Comparison of ENCODE assay signal across 8 cellular contexts in genomic region chr1:181089017-181089776, GRCh38. TPM values are rescaled to one million over a fixed set of nuclear protein-coding genes. Genes with fewer than 3 reads are reported as not detected.
A peak's percentile ranks its signal among the peaks of the same experiment; 100 is the strongest.
DNase-seq lines count a peak whose midpoint lies in the region; TF ChIP-seq lines count a peak whose summit lies in the region.

No MANE protein-coding gene starts in this region.

- no peaks in the 10 kb centered on the region for H3K36me3 ChIP-seq in adipocyte (ENCODE audit: control insufficient read depth, insufficient read depth, low read length, severe bottlenecking)

- peaks cover 35% of the 10 kb centered on the region for H3K4me1 ChIP-seq in adipocyte (ENCODE audit: control insufficient read depth, insufficient read depth, low read length)

- peak overlapping the region; percentile 97 for H3K4me3 ChIP-seq in adipocyte (ENCODE audit: low read length)

- H3K4me1 Mint-ChIP-seq in HFFc6 (ENCODE audit: low read depth), result peaks cover 73% of the 10 kb centered on the region

- H3K27ac Mint-ChIP-seq in HFFc6, result peak overlapping the region; percentile 99

- peak overlapping the region; percentile 94 for H3K9ac ChIP-seq in adipocyte (ENCODE audit: low read length)

- peaks cover 13% of the 10 kb centered on the region for H3K27me3 Mint-ChIP-seq in HFFc6 (ENCODE audit: insufficient read depth)

- no peaks in the 10 kb centered on the region for H3K9me3 ChIP-seq in adipocyte (ENCODE audit: control insufficient read depth, low read length)

- TF ChIP-seq CTCF in HFFc6 (IDR thresholded peaks at IDR 0.05), result no peak

- peaks cover 18% of the 10 kb centered on the region for H3K9me3 Mint-ChIP-seq in HFFc6

- H3K4me3 Mint-ChIP-seq in HFFc6, result peak overlapping the region; percentile 99

- DNase-seq in GM03348 (ENCODE audit: low spot score), result peak; percentile 31
- DNase-seq in HFFc6, result no peak
- peak; percentile 57 for DNase-seq in OCI-M1 (lab: John Stamatoyannopoulos, UW)
- peak; percentile 61 for DNase-seq in adipocyte (ENCODE audit: low read depth)
- peak; percentile 38 for DNase-seq in iPS-NIHi11 (ENCODE audit: low spot score)
- peak; percentile 42 to 43 for DNase-seq in stimulated activated CD4-positive, alpha-beta T cell treated with anti-CD3 and anti-CD28 coated beads, Interleukin-2, amount 100 ng/mL, for 24 hours
- no peak for DNase-seq in occipital lobe (lab: John Stamatoyannopoulos, UW)
- DNase-seq in NCI-H1930 (lab: John Stamatoyannopoulos, UW), result no peak

- H3K36me3 Mint-ChIP-seq in HFFc6 (ENCODE audit: low read depth), result peaks cover 46% of the 10 kb centered on the region

- no peaks in the 10 kb centered on the region for H3K27me3 ChIP-seq in adipocyte (replicated peaks; ENCODE audit: control insufficient read depth, insufficient read depth, low read length)

RNA-seq across cellular contexts. Expression of gene IER5, which starts 0.7 kb away (rescaled TPM):
- 10 to 100 TPM; 35.7 to 49.1 (median 43.4) TPM for total RNA-seq in HFFc6 (2021; fragmentation: NEBNext Ultra II Directional; extraction: Animal tissue kit (Norgen Biotek cat#: 25700))
- total RNA-seq in occipital lobe, result 29.0 TPM

RNA-seq across cellular contexts. Expression of gene MR1, which starts 55.4 kb away (rescaled TPM):
- 10 to 100 TPM; 27.2 to 39.2 (median 32.2) TPM for total RNA-seq in HFFc6 (2021; fragmentation: NEBNext Ultra II Directional; extraction: Animal tissue kit (Norgen Biotek cat#: 25700))
- total RNA-seq in occipital lobe, result 0.62 TPM

Comparison
In these comparisons a context has a peak if more than half of its experiments do, and no peak if none do; other contexts are left out.
1. DNase-seq: peak in GM03348 (single experiment), OCI-M1 (single experiment), adipocyte (single experiment), iPS-NIHi11 (single experiment) and stimulated activated CD4-positive, alpha-beta T cell treated with anti-CD3 and anti-CD28 coated beads, Interleukin-2, amount 100 ng/mL, for 24 hours (2 of 2); none in HFFc6 (single experiment), occipital lobe (single experiment) and NCI-H1930 (0 of 2).
2. RNA of gene MR1, which starts 55.4 kb away (total RNA-seq): 27.2 to 39.2 TPM in HFFc6; 0.62 TPM in occipital lobe (single experiment); every median in the first group is over 10 times any median in the second.